Comparison of ENCODE assay signal across 11 cellular contexts in genomic region chr16:56677474-56677873, GRCh38. TPM values are rescaled to one million over a fixed set of nuclear protein-coding genes. Genes with fewer than 3 reads are reported as not detected.
"Had no signal": no experiment of that assay in that cellular context is flagged by ENCODE, and none has a peak within 500 bp of the region (broad histone marks: within the 10 kb centered on the region; RNA-seq: fewer than 3 reads in every experiment).

No MANE protein-coding gene starts in this region.

- H3K27ac Mint-ChIP-seq: HFFc6 had no signal

- H3K4me3 ChIP-seq: GM23248, HAP-1, K562 had no signal

- DNase-seq: GM23248, H7, HFFc6, KG1 had no signal

- H3K4me3 Mint-ChIP-seq: HFFc6 had no signal

- H3K9ac ChIP-seq: GM23248 had no signal

- ATAC-seq: HCT116, K562 had no signal

- H2AFZ ChIP-seq: GM23248 had no signal

- H3K27ac ChIP-seq: GM23248, HL-60 had no signal

- FAIRE-seq: HepG2, K562 had no signal

- H3K36me3 ChIP-seq: HAP-1 had no signal

- H3K9me3 Mint-ChIP-seq: HFFc6 had no signal

- H3K9me3 ChIP-seq: HAP-1 had no signal

RNA-seq across cellular contexts. Expression of gene MT1H, which starts 7.9 kb away (rescaled TPM):
- total RNA-seq: GM23248, H4, HFFc6, HT1080, K562 had no signal
- polyA plus RNA-seq: GM23248, HepG2 had no signal

RNA-seq across cellular contexts. Expression of gene MT1G, which starts 9.6 kb away (rescaled TPM):
- total RNA-seq: GM23248, H4 had no signal

RNA-seq across cellular contexts. Expression of gene MT1F, which starts 19.7 kb away (rescaled TPM):
- total RNA-seq: HFFc6, HT1080 had no signal

RNA-seq across cellular contexts. Expression of gene MT1B, which starts 25.8 kb away (rescaled TPM):
- total RNA-seq: GM23248, H4, H7, HFFc6, HT1080, K562 had no signal
- polyA plus RNA-seq: GM23248, HepG2, K562 had no signal
